In genomic region chr10:77162697-77163096, GRCh38 we compare ENCODE assay signal across 18 cellular contexts.
A peak's percentile ranks its signal among the peaks of the same experiment; 100 is the strongest.
DNase-seq lines count a peak whose midpoint lies in the region; ATAC-seq and TF ChIP-seq lines count a peak whose summit lies in the region.
"Had no signal": no experiment of that assay in that cellular context is flagged by ENCODE, and none has a peak within 500 bp of the region (broad histone marks: within the 10 kb centered on the region; RNA-seq: fewer than 3 reads in every experiment).

No MANE protein-coding gene starts in this region.

- DNase-seq in HS-5 (ENCODE audit: low read depth) (peak; percentile 68), amniotic stem cell (lab: John Stamatoyannopoulos, UW) (peak; percentile 27), fibroblast of pulmonary artery (ENCODE audit: low read depth) (peak; percentile 17), retina (no peak), NCI-H524 (lab: John Stamatoyannopoulos, UW) (no peak), AG08395 (ENCODE audit: low spot score) (no peak)
- DNase-seq: CD8-positive, alpha-beta T cell; hypothalamus; NCI-H187; NCI-H446 treated with DMSO at 0.1 percent for 48 hours; stimulated activated CD4-positive, alpha-beta T cell treated with anti-CD3 and anti-CD28 coated beads, Interleukin-15, amount 100 ng/mL, for 24 hours; stimulated activated naive CD4-positive, alpha-beta T cell treated with Interleukin-2 at 50 U/mL for 16 hours had no signal

- peak overlapping the region; percentile 30 for H3K27ac ChIP-seq in 22Rv1
- H3K27ac ChIP-seq: neural progenitor cell had no signal

- no peak for ATAC-seq in GM21825 (IDR thresholded peaks at IDR 0.05; ENCODE audit: unreplicated experiment)
- ATAC-seq: activated CD4-positive, CD25-positive, alpha-beta regulatory T cell treated with anti-CD3 and anti-CD28 coated beads, Interleukin-2, amount 50 U/mL, for 24 hours; activated T-helper 17 cell treated with anti-CD3 and anti-CD28 coated beads, Interleukin-2, amount 50 U/mL, for 72 hours; CD8-positive, alpha-beta T cell had no signal

- H3K4me3 ChIP-seq in fibroblast of pulmonary artery (replicated peaks; ENCODE audit: low read depth, low read length) = no peak overlapping the region
- H3K4me3 ChIP-seq: esophagus muscularis mucosa, neural progenitor cell had no signal

- TF ChIP-seq CTCF in 22Rv1 (IDR thresholded peaks at IDR 0.05) (no peak), fibroblast of pulmonary artery (IDR thresholded peaks at IDR 0.05; ENCODE audit: low read length, missing control alignments) (no peak)

Comparison
In these comparisons a context has a peak if more than half of its experiments do, and no peak if none do; other contexts are left out.
1. DNase-seq: peak in HS-5 (single experiment), amniotic stem cell (single experiment) and fibroblast of pulmonary artery (single experiment); none in retina (single experiment), NCI-H524 (0 of 2) and AG08395 (single experiment).